In genomic region chr11:66408488-66409214, GRCh38 we compare ENCODE assay signal across 8 cellular contexts. TPM values are rescaled to one million over a fixed set of nuclear protein-coding genes. Genes with fewer than 3 reads are reported as not detected.
A peak's percentile ranks its signal among the peaks of the same experiment; 100 is the strongest.
DNase-seq lines count a peak whose midpoint lies in the region; ATAC-seq and TF ChIP-seq lines count a peak whose summit lies in the region.

No MANE protein-coding gene starts in this region.

- WGBS in prostate gland, result 1% methylated on average over 60 of the region's 63 CpGs

- H3K27me3 Mint-ChIP-seq in CD4-positive, CD25-positive, alpha-beta regulatory T cell, result peaks cover 15% of the 10 kb centered on the region
- peaks cover 3% of the 10 kb centered on the region for H3K27me3 Mint-ChIP-seq in GM23338 (ENCODE audit: insufficient read depth, low read depth, poor library complexity)

- TF ChIP-seq CTCF in GM23338 (conservative IDR thresholded peaks at IDR 0.05; ENCODE audit: low read depth in 2 of 2), result peak; percentile 99 to 100
- TF ChIP-seq CTCF in right atrium auricular region (IDR thresholded peaks at IDR 0.05), result peak; percentile 98 to 100
- TF ChIP-seq CTCF in prostate gland (IDR thresholded peaks at IDR 0.05), result peak; percentile 97 to 100 (median 98)

- ATAC-seq in CD4-positive, CD25-positive, alpha-beta regulatory T cell (ENCODE audit: low read depth in 2 of 2), result peak; percentile 83 to 86
- peak; percentile 79 for ATAC-seq in GM23338

- peak overlapping the region; percentile 19 to 88 (median 76) for H3K4me3 Mint-ChIP-seq in CD4-positive, CD25-positive, alpha-beta regulatory T cell
- H3K4me3 Mint-ChIP-seq in GM23338, result peak overlapping the region; percentile 65

- H3K27me3 ChIP-seq in CD4-positive, CD25-positive, alpha-beta regulatory T cell (ENCODE audit: control insufficient read depth, insufficient read depth, low read length), result no peaks in the 10 kb centered on the region
- no peaks in the 10 kb centered on the region for H3K27me3 ChIP-seq in GM23338 (ENCODE audit: insufficient read depth)
- no peaks in the 10 kb centered on the region for H3K27me3 ChIP-seq in right atrium auricular region
- peaks cover 4% of the 10 kb centered on the region for H3K27me3 ChIP-seq in prostate gland (replicated peaks; ENCODE audit: insufficient read depth)

- H3K9me2 ChIP-seq in GM23338 (ENCODE audit: insufficient read depth), result no peaks in the 10 kb centered on the region

- no peaks in the 10 kb centered on the region for H4K20me1 ChIP-seq in GM23338 (replicated peaks; ENCODE audit: insufficient read depth)

- 0 out of 2 replicates have a peak overlapping the region, but pooled peaks have one; percentile 74 for H2AFZ ChIP-seq in GM23338

- peaks cover 9% of the 10 kb centered on the region; the same call in 1 of the 2 replicates for H3K79me2 ChIP-seq in GM23338 (replicated peaks; ENCODE audit: insufficient read depth)

- H3K4me1 Mint-ChIP-seq in CD4-positive, CD25-positive, alpha-beta regulatory T cell, result peaks cover 0 to 6% (median 1%) of the 10 kb centered on the region in 4 donors
- H3K4me1 Mint-ChIP-seq in GM23338, result peaks cover 21% of the 10 kb centered on the region

- no peaks in the 10 kb centered on the region for H3K36me3 Mint-ChIP-seq in CD4-positive, CD25-positive, alpha-beta regulatory T cell
- H3K36me3 Mint-ChIP-seq in GM23338 (ENCODE audit: low read depth), result peaks cover 2% of the 10 kb centered on the region; the same call in 1 of the 3 replicates

- H3F3A ChIP-seq in GM23338 (replicated peaks; ENCODE audit: low read depth), result peaks cover 14% of the 10 kb centered on the region

- no peak overlapping the region for H3K27ac ChIP-seq in CD4-positive, CD25-positive, alpha-beta regulatory T cell (ENCODE audit: insufficient read depth, low read length, poor library complexity, severe bottlenecking)
- H3K27ac ChIP-seq in GM23338 (ENCODE audit: low read depth) (peak overlapping the region; percentile 59; the same call in 1 of the 2 replicates), right atrium auricular region (peak overlapping the region; percentile 50 to 66), prostate gland (peak overlapping the region; percentile 67 to 69)

- H3K4me3 ChIP-seq in CD4-positive, CD25-positive, alpha-beta regulatory T cell (ENCODE audit: low read depth, low read length), result no peak overlapping the region
- H3K4me3 ChIP-seq in GM23338 (peak overlapping the region; percentile 70), right atrium auricular region (peak overlapping the region; percentile 41 to 53), prostate gland (peak overlapping the region in 1 of 2 donors; percentile 24)

- DNase-seq in CD4-positive, CD25-positive, alpha-beta regulatory T cell, result peak; percentile 84 to 90 (median 89)
- peak; percentile 98 for DNase-seq in GM23338 (ENCODE audit: low spot score)
- DNase-seq in NCI-H146 treated with DMSO at 0.1 percent for 48 hours (lab: John Stamatoyannopoulos, UW; ENCODE audit: unreplicated experiment), result peak; percentile 79
- peak; percentile 78 to 90 (median 88) for DNase-seq in T-helper 1 cell
- DNase-seq in amniotic epithelial cell (ENCODE audit: low read depth), result peak; percentile 83
- peak; percentile 89 for DNase-seq in right atrium auricular region (ENCODE audit: low spot score)
- peak; percentile 79 for DNase-seq in prostate gland (ENCODE audit: low spot score)
- peak; percentile 90 for DNase-seq in ureter (ENCODE audit: low spot score)

- intact Hi-C loops in prostate gland (cut with DNase I), result loop anchor here (2.0 kb wide), 2 partner anchors 22 to 30 kb away; partner anchors contain the start of gene MRPL11

- H3K36me3 ChIP-seq in CD4-positive, CD25-positive, alpha-beta regulatory T cell (ENCODE audit: control insufficient read depth, insufficient read depth, low read length), result no peaks in the 10 kb centered on the region
- H3K36me3 ChIP-seq in GM23338 (ENCODE audit: insufficient read depth) (no peaks in the 10 kb centered on the region), right atrium auricular region (no peaks in the 10 kb centered on the region), prostate gland (no peaks in the 10 kb centered on the region)

- peaks cover 11% of the 10 kb centered on the region for H3K4me1 ChIP-seq in CD4-positive, CD25-positive, alpha-beta regulatory T cell (ENCODE audit: control insufficient read depth, insufficient read depth, low read length, poor library complexity, severe bottlenecking)
- H3K4me1 ChIP-seq in GM23338 (ENCODE audit: insufficient read depth), result peaks cover 19% of the 10 kb centered on the region
- H3K4me1 ChIP-seq in right atrium auricular region, result peaks cover 0 to 10% of the 10 kb centered on the region in 2 donors
- H3K4me1 ChIP-seq in prostate gland (replicated peaks), result no peaks in the 10 kb centered on the region

- no peaks in the 10 kb centered on the region for H3K9me3 Mint-ChIP-seq in CD4-positive, CD25-positive, alpha-beta regulatory T cell
- H3K9me3 Mint-ChIP-seq in GM23338, result no peaks in the 10 kb centered on the region

- H3K27ac Mint-ChIP-seq in CD4-positive, CD25-positive, alpha-beta regulatory T cell, result peak overlapping the region in 1 of 3 donors; percentile 90
- no peak overlapping the region for H3K27ac Mint-ChIP-seq in GM23338

- TF ChIP-seq POLR2A in prostate gland (IDR thresholded peaks at IDR 0.05), result no peak

- peak overlapping the region; percentile 80 for H3K4me2 ChIP-seq in GM23338

- H3K9me3 ChIP-seq in CD4-positive, CD25-positive, alpha-beta regulatory T cell (ENCODE audit: control insufficient read depth in 2 of 2, low read length in 2 of 2), result no peaks in the 10 kb centered on the region
- H3K9me3 ChIP-seq in right atrium auricular region (no peaks in the 10 kb centered on the region), prostate gland (no peaks in the 10 kb centered on the region)

TF ChIP-seq in GM23338, 12 proteins besides CTCF, POLR2A, EP300 and RAD21 (continues in another document):
- peak; percentile 18; the same call in 1 of the 2 replicates for TF ChIP-seq NANOG (IDR thresholded peaks at IDR 0.05; ENCODE audit: borderline replicate concordance)
- TF ChIP-seq JUNB (IDR thresholded peaks at IDR 0.05; ENCODE audit: unreplicated experiment), result no peak
- no peak for TF ChIP-seq ZNF114 (CRISPR knock-in tag; IDR thresholded peaks at IDR 0.05)

RNA-seq across cellular contexts. Expression of gene NPAS4, which starts 12.2 kb away (rescaled TPM):
- total RNA-seq in CD4-positive, CD25-positive, alpha-beta regulatory T cell, result not detected
- not detected for polyA plus RNA-seq in CD4-positive, CD25-positive, alpha-beta regulatory T cell
- 0.35 and 0.97 TPM in 2 replicates for total RNA-seq in GM23338 (2014; rRNA removed; shearing (Covaris generic))
- 0.66 and 0.71 TPM in 2 replicates for polyA plus RNA-seq in GM23338 (2016; fragmentation: Nextera tagmentation; extraction: Ambion mirVana)
- under 1 TPM in 1 of 2 donors, not detected in 1; 0.19 TPM for total RNA-seq in right atrium auricular region
- total RNA-seq in prostate gland, result under 1 TPM in 1 of 2 donors, not detected in 1; 0.74 TPM
- total RNA-seq in ureter, result 1.2 TPM

RNA-seq across cellular contexts. Expression of gene MRPL11, which starts 30.0 kb away (rescaled TPM):
- total RNA-seq in CD4-positive, CD25-positive, alpha-beta regulatory T cell, result 22.7 TPM
- 10 to 100 TPM; 80.4 to 96.9 (median 84.5) TPM for polyA plus RNA-seq in CD4-positive, CD25-positive, alpha-beta regulatory T cell
- 139 and 234 TPM in 2 replicates for total RNA-seq in GM23338 (2014; rRNA removed; shearing (Covaris generic))
- polyA plus RNA-seq in GM23338 (2016; fragmentation: Nextera tagmentation; extraction: Ambion mirVana), result 236 and 237 TPM in 2 replicates
- total RNA-seq in right atrium auricular region (10 to 100 TPM; 33.1 to 54.4 TPM), prostate gland (10 to 100 TPM; 44.2 to 51.2 TPM), ureter (47.0 TPM)

RNA-seq across cellular contexts. Expression of gene SLC29A2, which starts 37.1 kb away (rescaled TPM):
- 3.4 TPM for total RNA-seq in CD4-positive, CD25-positive, alpha-beta regulatory T cell
- 1 to 10 TPM in 3 of 4 donors, under 1 TPM in 1; 0.83 to 2.3 (median 1.6) TPM for polyA plus RNA-seq in CD4-positive, CD25-positive, alpha-beta regulatory T cell
- 26.3 and 31.1 TPM in 2 replicates for total RNA-seq in GM23338 (2014; rRNA removed; shearing (Covaris generic))
- polyA plus RNA-seq in GM23338 (2016; fragmentation: Nextera tagmentation; extraction: Ambion mirVana), result 26.0 TPM in 2 replicates
- total RNA-seq in right atrium auricular region, result 10 to 100 TPM; 16.9 to 19.9 TPM
- total RNA-seq in prostate gland, result 10 to 100 TPM; 10.1 to 12.5 TPM
- 13.0 TPM for total RNA-seq in ureter

RNA-seq across cellular contexts. Expression of gene PELI3, which starts 58.1 kb away (rescaled TPM):
- total RNA-seq in CD4-positive, CD25-positive, alpha-beta regulatory T cell, result 9.6 TPM
- polyA plus RNA-seq in CD4-positive, CD25-positive, alpha-beta regulatory T cell, result 1 to 10 TPM; 4.4 to 9.3 (median 5.7) TPM
- 8.5 and 9.1 TPM in 2 replicates for total RNA-seq in GM23338 (2014; rRNA removed; shearing (Covaris generic))
- polyA plus RNA-seq in GM23338 (2016; fragmentation: Nextera tagmentation; extraction: Ambion mirVana), result 2.2 and 2.8 TPM in 2 replicates
- 10 to 100 TPM; 12.7 to 20.7 TPM for total RNA-seq in right atrium auricular region
- 10 to 100 TPM; 23.9 to 27.0 TPM for total RNA-seq in prostate gland
- total RNA-seq in ureter, result 11.0 TPM
